In the genomic region with DNA sequence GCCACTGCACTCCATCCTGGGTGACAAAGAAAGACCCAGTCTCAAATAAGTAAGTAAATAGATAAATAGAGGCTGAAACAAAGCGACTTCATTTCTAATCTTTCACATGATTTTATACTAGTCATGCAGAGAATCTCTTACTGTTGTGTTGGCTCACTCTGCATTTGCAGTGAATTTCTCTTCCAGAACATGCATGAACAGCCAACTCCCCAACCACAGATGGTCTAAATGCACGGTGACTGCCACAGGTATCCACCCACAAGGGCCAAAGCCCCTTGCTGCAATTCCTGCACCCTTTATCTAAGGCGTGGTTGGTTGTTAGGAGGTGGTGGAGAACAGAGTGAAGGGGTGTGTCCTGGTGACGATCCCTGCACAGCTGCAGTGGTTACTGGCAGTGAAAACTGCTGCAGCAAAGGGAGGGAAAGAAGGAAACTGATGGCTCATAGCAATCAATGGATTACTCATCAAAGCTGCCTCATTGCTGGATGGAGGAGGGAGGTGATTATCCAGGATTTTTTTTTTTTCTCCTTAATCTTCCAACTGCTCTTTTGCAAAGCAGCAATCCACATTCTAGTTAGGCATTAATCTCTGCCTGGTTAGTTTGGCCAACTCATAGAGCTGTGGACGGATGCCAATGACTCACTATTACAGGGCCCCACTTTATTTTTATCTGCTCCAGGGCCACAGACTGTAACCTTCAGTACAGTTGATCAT, we compare ENCODE assay signal across 9 cellular contexts. TPM values are rescaled to one million over a fixed set of nuclear protein-coding genes. Genes with fewer than 3 reads are reported as not detected.
DNase-seq lines count a peak whose midpoint lies in the region; ATAC-seq, FAIRE-seq and TF ChIP-seq lines count a peak whose summit lies in the region.
"Had no signal": no experiment of that assay in that cellular context is flagged by ENCODE, and none has a peak within 500 bp of the region (broad histone marks: within the 10 kb centered on the region; RNA-seq: fewer than 3 reads in every experiment).

No MANE protein-coding gene starts in this region.

- FAIRE-seq in islet of Langerhans (lab: Jason Lieb, UNC), result peak; percentile 86

- TF ChIP-seq CTCF in endothelial cell (IDR thresholded peaks at IDR 0.05; ENCODE audit: unreplicated experiment), result no peak

- H3K9me3 Mint-ChIP-seq in endothelial cell (ENCODE audit: unreplicated experiment), result no peaks in the 10 kb centered on the region

- H3K4me1 Mint-ChIP-seq in endothelial cell (ENCODE audit: unreplicated experiment), result peaks cover 6% of the 10 kb centered on the region

- H3K27ac ChIP-seq in temporal lobe (ENCODE audit: low read depth, low read length), result peak overlapping the region; percentile 62
- H3K27ac ChIP-seq: VCaP had no signal

- ATAC-seq in GM19463 (IDR thresholded peaks at IDR 0.05; ENCODE audit: unreplicated experiment), result peak; percentile 45

- DNase-seq in EL (peak; percentile 94), HT1080 (ENCODE audit: low read depth) (peak; percentile 100), amniotic epithelial cell (ENCODE audit: low read depth) (peak; percentile 96), endothelial cell (ENCODE audit: low spot score) (no peak)
- no peak for DNase-seq in stimulated activated naive CD4-positive, alpha-beta T cell treated with Interleukin-2 at 50 U/mL for 16 hours (lab: John Stamatoyannopoulos, UW)

- H3K27me3 Mint-ChIP-seq in endothelial cell (ENCODE audit: unreplicated experiment), result peaks cover 4% of the 10 kb centered on the region

- no peak overlapping the region for H3K27ac Mint-ChIP-seq in endothelial cell (ENCODE audit: unreplicated experiment)

- no peak overlapping the region for H3K4me3 Mint-ChIP-seq in endothelial cell (ENCODE audit: unreplicated experiment)

- H3K36me3 Mint-ChIP-seq in endothelial cell (ENCODE audit: low read depth, unreplicated experiment), result peaks cover 5% of the 10 kb centered on the region

RNA-seq across cellular contexts. Expression of a gene that starts 50.6 kb away (rescaled TPM):
- total RNA-seq in HT1080 (2014; rRNA removed; shearing (Covaris generic)), result 0.30 TPM in 1 of 2 replicates, not detected in the other
- 0.17 and 0.35 TPM in 2 replicates for polyA plus RNA-seq in HT1080 (2015; cell fraction: cytosol; rRNA removed)
- not detected in 2 replicates for polyA plus RNA-seq in HT1080 (2015; cell fraction: nucleus; rRNA removed)
- 24.3 TPM for total RNA-seq in temporal lobe
- 17.5 TPM for total RNA-seq in endothelial cell (ENCODE audit: unreplicated experiment)

Comparison
In these comparisons a context has a peak if more than half of its experiments do, and no peak if none do; other contexts are left out.
1. DNase-seq: peak in EL (single experiment), HT1080 (single experiment) and amniotic epithelial cell (single experiment); none in stimulated activated naive CD4-positive, alpha-beta T cell treated with Interleukin-2 at 50 U/mL for 16 hours (single experiment) and endothelial cell (single experiment).
2. RNA of a gene that starts 50.6 kb away (total RNA-seq): 24.3 TPM in temporal lobe (single experiment) and 17.5 TPM in endothelial cell (single experiment); 0.30 TPM in HT1080; every median in the first group is over 10 times any median in the second.